9 cellular contexts compared by ENCODE assay signal in the genomic region with DNA sequence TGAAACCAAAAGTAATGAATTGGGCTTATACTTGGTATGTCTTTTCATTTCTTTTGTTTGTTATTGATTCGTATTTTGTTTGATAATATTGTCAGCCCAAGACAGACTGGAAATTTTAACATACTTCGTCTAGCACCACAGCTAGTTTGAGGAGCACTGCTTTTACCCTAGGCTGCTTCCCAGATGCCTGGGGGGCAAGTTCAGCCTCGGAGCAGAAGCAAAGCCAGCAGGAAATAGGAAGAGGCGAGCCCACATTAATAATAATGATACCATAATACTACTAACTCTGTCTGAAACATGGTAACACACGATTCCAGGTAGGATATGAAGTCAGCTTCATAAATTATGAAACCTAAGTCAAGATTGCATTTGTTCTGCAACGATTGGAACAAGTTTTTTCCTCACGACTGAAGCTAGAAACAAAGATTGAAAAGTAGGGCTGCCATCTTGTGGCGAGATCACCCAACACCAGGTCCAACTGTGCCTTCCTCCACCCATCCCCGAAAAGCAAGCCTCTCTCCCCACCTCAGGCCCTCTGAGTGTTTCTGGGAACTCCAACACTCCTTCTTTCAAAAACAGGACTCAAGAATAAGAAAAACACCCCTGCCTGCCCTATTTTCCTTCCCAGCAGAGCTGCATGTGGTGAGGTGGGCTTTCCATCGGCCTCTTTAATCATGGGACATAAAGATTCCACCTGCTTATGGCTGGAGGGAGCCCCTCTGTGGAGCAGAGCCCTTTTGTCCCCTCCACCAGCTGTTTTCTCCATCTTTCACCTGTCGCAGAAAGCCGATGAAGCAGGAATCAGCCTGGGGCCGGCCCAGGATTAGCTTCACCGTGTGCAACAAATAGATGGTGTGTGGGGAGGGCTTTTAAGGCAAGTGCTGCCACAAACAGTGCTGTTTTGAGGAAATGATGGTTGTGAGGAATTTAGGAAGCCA.
DNase-seq lines count a peak whose midpoint lies in the region; ATAC-seq and TF ChIP-seq lines count a peak whose summit lies in the region.
"Had no signal": no experiment of that assay in that cellular context is flagged by ENCODE, and none has a peak within 500 bp of the region (broad histone marks: within the 10 kb centered on the region; RNA-seq: fewer than 3 reads in every experiment).

No MANE protein-coding gene starts in this region.

- no peak overlapping the region for H3K4me3 ChIP-seq in cardiac fibroblast (replicated peaks in 1 of 2; ENCODE audit: low read depth in 2 of 2, low read length in 2 of 2)
- H3K4me3 ChIP-seq: skin epidermis had no signal

- peak; percentile 15 for TF ChIP-seq CTCF in cardiac fibroblast (IDR thresholded peaks at IDR 0.05; ENCODE audit: low read depth, low read length)
- peak; percentile 58 for TF ChIP-seq CTCF in osteocyte (IDR thresholded peaks at IDR 0.05)

- H3K4me1 Mint-ChIP-seq in osteocyte (ENCODE audit: unreplicated experiment), result peaks cover 4% of the 10 kb centered on the region
- no peaks in the 10 kb centered on the region for H3K4me1 Mint-ChIP-seq in activated T-cell treated with anti-CD3 and anti-CD28 coated beads, Interleukin-2, amount 50 U/mL, for 4 hours (ENCODE audit: low read depth)

- no peaks in the 10 kb centered on the region for H3K36me3 Mint-ChIP-seq in osteocyte (ENCODE audit: unreplicated experiment)
- H3K36me3 Mint-ChIP-seq in activated T-cell treated with anti-CD3 and anti-CD28 coated beads, Interleukin-2, amount 50 U/mL, for 4 hours (ENCODE audit: insufficient read depth), result no peaks in the 10 kb centered on the region

- no peaks in the 10 kb centered on the region for H3K9me3 Mint-ChIP-seq in osteocyte (ENCODE audit: unreplicated experiment)
- H3K9me3 Mint-ChIP-seq in activated T-cell treated with anti-CD3 and anti-CD28 coated beads, Interleukin-2, amount 50 U/mL, for 4 hours, result no peaks in the 10 kb centered on the region

- H3K27me3 Mint-ChIP-seq in osteocyte (ENCODE audit: unreplicated experiment), result peaks cover 29% of the 10 kb centered on the region
- peaks cover 2% of the 10 kb centered on the region for H3K27me3 Mint-ChIP-seq in activated T-cell treated with anti-CD3 and anti-CD28 coated beads, Interleukin-2, amount 50 U/mL, for 4 hours (ENCODE audit: low read depth)

- no peak overlapping the region for H3K27ac Mint-ChIP-seq in osteocyte (ENCODE audit: unreplicated experiment)

- ATAC-seq in GM18498 (IDR thresholded peaks at IDR 0.05; ENCODE audit: unreplicated experiment) (peak; percentile 62), HG03342 (IDR thresholded peaks at IDR 0.05; ENCODE audit: unreplicated experiment) (no peak)
- ATAC-seq in activated T-cell treated with anti-CD3 and anti-CD28 coated beads, Interleukin-2, amount 50 U/mL, for 4 hours, result no peak

- DNase-seq in NCI-H146 (lab: John Stamatoyannopoulos, UW), result peak; percentile 27
- DNase-seq in cardiac fibroblast (ENCODE audit: low read depth in 2 of 2), result peak in 1 of 2 donors; percentile 14
- DNase-seq in osteocyte (ENCODE audit: extremely low spot score, unreplicated experiment), result no peak
- DNase-seq in NCI-H345 treated with DMSO at 0.1 percent for 48 hours (lab: John Stamatoyannopoulos, UW; ENCODE audit: unreplicated experiment), result no peak
- no peak for DNase-seq in activated T-cell treated with anti-CD3 and anti-CD28 coated beads, Interleukin-2, amount 50 U/mL, for 4 hours
- no peak for DNase-seq in activated effector memory CD4-positive, alpha-beta T cell treated with Interleukin-2 at 50 U/mL for 16 hours

- H3K4me3 Mint-ChIP-seq in osteocyte (ENCODE audit: unreplicated experiment), result peak overlapping the region; percentile 20
- no peak overlapping the region for H3K4me3 Mint-ChIP-seq in activated T-cell treated with anti-CD3 and anti-CD28 coated beads, Interleukin-2, amount 50 U/mL, for 4 hours
